Comparison of ENCODE assay signal across 8 cellular contexts in the genomic region with DNA sequence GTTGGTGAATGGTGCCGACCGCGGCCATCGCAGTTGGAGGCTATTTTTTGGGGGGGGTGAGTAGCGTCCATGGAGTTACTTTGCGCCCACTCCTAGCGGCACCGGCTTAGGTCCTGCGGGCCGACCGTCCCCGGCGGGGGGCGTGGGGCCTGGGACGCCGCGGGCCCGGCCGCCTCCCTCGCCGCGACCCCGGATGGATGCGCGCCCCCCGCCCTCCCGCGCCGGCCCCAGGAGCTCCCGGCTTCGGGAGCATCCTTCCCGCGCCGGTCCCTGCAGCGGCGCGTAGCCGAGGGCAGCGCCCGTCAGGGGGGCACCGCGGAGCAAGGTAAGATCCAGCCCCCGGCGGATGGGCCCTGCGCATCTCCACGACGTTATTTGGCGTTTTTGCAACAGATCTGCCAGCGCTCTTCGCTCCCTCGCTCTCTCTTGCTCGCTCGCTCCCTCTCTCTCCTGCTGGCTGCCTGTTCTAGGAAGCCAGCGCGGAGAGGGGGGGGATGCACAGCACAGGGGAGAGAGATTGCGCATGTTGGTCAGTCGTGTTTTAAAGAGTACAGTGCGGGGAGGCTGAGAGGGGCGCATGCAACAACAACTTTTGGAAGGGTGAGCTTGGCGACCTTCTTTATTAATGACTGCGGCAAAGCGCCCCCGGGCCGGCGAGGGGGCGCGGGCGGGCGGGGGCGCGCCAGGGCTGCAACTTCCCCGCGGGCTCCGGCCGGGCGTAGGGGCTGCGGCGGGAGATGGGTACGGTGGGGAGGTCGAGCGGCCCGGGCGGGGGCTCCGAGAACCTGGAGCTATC. TPM values are rescaled to one million over a fixed set of nuclear protein-coding genes. Genes with fewer than 3 reads are reported as not detected.
DNase-seq lines count a peak whose midpoint lies in the region; ATAC-seq and TF ChIP-seq lines count a peak whose summit lies in the region.

No MANE protein-coding gene starts in this region.

- no peaks in the 10 kb centered on the region for H3K36me3 ChIP-seq in CD8-positive, alpha-beta T cell (ENCODE audit: insufficient read depth, low read length)
- H3K36me3 ChIP-seq in iPS-15b (ENCODE audit: control insufficient read depth, insufficient read depth, low read length): no peaks in the 10 kb centered on the region
- H3K36me3 ChIP-seq in sigmoid colon: no peaks in the 10 kb centered on the region

- H3K9me3 ChIP-seq in CD8-positive, alpha-beta T cell (ENCODE audit: low read length): no peaks in the 10 kb centered on the region
- H3K9me3 ChIP-seq in iPS-15b (ENCODE audit: control insufficient read depth, insufficient read depth, low read length): no peaks in the 10 kb centered on the region
- H3K9me3 ChIP-seq in sigmoid colon: no peaks in the 10 kb centered on the region

- POLR2A ChIA-PET in CD8-positive, alpha-beta T cell (lab: Charles Lee): interaction anchor here (0.6 to 6.1 kb wide), 19 partner anchors 11 to 522 kb away, joined by 3 to 64 read pairs (median 4); a partner anchor contains a TSS
- POLR2A ChIA-PET in MCF 10A (lab: Yijun Ruan, JAX): interaction anchor here (0.7 to 8.3 kb wide), 30 partner anchors 16 to 378 kb away, joined by 3 to 300 read pairs (median 4); a partner anchor contains a TSS

- TSS peak; percentile 27 for BruUV-seq in MCF 10A (replicated peaks; lab: Mats Ljungman, UMichigan)

- 0% methylated on average over 84 of the region's 84 CpGs for WGBS in sigmoid colon, 2 donors

- no peak for TF ChIP-seq CTCF in CD8-positive, alpha-beta T cell (IDR thresholded peaks at IDR 0.05)
- TF ChIP-seq CTCF in MCF 10A (IDR thresholded peaks at IDR 0.05; ENCODE audit: unreplicated experiment) (no peak), sigmoid colon (IDR thresholded peaks at IDR 0.05) (peak in 1 of 4 experiments; percentile 11)

- H3K4me3 ChIP-seq in CD8-positive, alpha-beta T cell (ENCODE audit: low read depth, low read length): peak overlapping the region; percentile 87
- H3K4me3 ChIP-seq in iPS-15b (ENCODE audit: low read depth, low read length): peak overlapping the region; percentile 93
- H3K4me3 ChIP-seq in sigmoid colon: peak overlapping the region; percentile 73 to 95 (median 84)

- H3K4me3 Mint-ChIP-seq in CD8-positive, alpha-beta T cell: peak overlapping the region; percentile 96
- H3K4me3 Mint-ChIP-seq in MCF 10A (ENCODE audit: unreplicated experiment): peak overlapping the region; percentile 91

- H3K4me1 Mint-ChIP-seq in CD8-positive, alpha-beta T cell (ENCODE audit: low read depth): peaks cover 45% of the 10 kb centered on the region
- H3K4me1 Mint-ChIP-seq in MCF 10A (ENCODE audit: insufficient read depth, unreplicated experiment): peaks cover 39% of the 10 kb centered on the region

- H3K9ac ChIP-seq in iPS-15b (ENCODE audit: low read depth, low read length): peak overlapping the region; percentile 87

- H3K27me3 ChIP-seq in CD8-positive, alpha-beta T cell (ENCODE audit: insufficient read depth, low read length): no peaks in the 10 kb centered on the region
- no peaks in the 10 kb centered on the region for H3K27me3 ChIP-seq in iPS-15b (ENCODE audit: control insufficient read depth, insufficient read depth, low read length)
- no peaks in the 10 kb centered on the region for H3K27me3 ChIP-seq in sigmoid colon

- DNase-seq in CD8-positive, alpha-beta T cell: peak; percentile 27 to 82 (median 68)
- DNase-seq in H4 (ENCODE audit: low spot score) (peak; percentile 73), NCI-H146 treated with DMSO at 0.1 percent for 48 hours (lab: John Stamatoyannopoulos, UW; ENCODE audit: unreplicated experiment) (peak; percentile 10), UCSD-AML1 (lab: John Stamatoyannopoulos, UW; ENCODE audit: unreplicated experiment) (peak; percentile 72), MCF 10A (ENCODE audit: unreplicated experiment) (peak; percentile 84), sigmoid colon (peak; percentile 91)

- intact Hi-C loops in CD8-positive, alpha-beta T cell (cut with DNase I, micrococcal nuclease): loop anchor here (1.0 to 10.0 kb wide), 19 partner anchors 19 to 1474 kb away; a partner anchor contains a TSS
- intact Hi-C loops in MCF 10A (cut with micrococcal nuclease): loop anchor here (1.0 to 5.0 kb wide), 5 partner anchors 19 to 223 kb away; a partner anchor contains a TSS
- intact Hi-C loops in sigmoid colon (cut with DNase I): loop anchor here (1.0 to 5.0 kb wide), 4 partner anchors 60 to 349 kb away; a partner anchor contains a TSS

- peaks cover 14% of the 10 kb centered on the region for H3K36me3 Mint-ChIP-seq in CD8-positive, alpha-beta T cell
- peaks cover 18% of the 10 kb centered on the region for H3K36me3 Mint-ChIP-seq in MCF 10A (ENCODE audit: insufficient read depth, unreplicated experiment)

- no peaks in the 10 kb centered on the region for H3K9me3 Mint-ChIP-seq in CD8-positive, alpha-beta T cell
- no peaks in the 10 kb centered on the region for H3K9me3 Mint-ChIP-seq in MCF 10A (ENCODE audit: unreplicated experiment)

- peaks cover 42% of the 10 kb centered on the region for H3K4me1 ChIP-seq in CD8-positive, alpha-beta T cell (ENCODE audit: insufficient read depth, low read length)
- H3K4me1 ChIP-seq in iPS-15b (ENCODE audit: control insufficient read depth, insufficient read depth, low read length) (peaks cover 22% of the 10 kb centered on the region), sigmoid colon (peaks cover 0 to 44% (median 42%) of the 10 kb centered on the region in 4 donors)

- H3K27ac ChIP-seq in CD8-positive, alpha-beta T cell (ENCODE audit: low read depth, low read length): peak overlapping the region; percentile 98
- H3K27ac ChIP-seq in sigmoid colon: peak overlapping the region; percentile 95 to 99 (median 96)

- TF ChIP-seq EP300 in sigmoid colon (IDR thresholded peaks at IDR 0.05): no peak

- CTCF ChIA-PET in CD8-positive, alpha-beta T cell (lab: Charles Lee): interaction anchor here (1.1 to 5.0 kb wide), 6 partner anchors 29 to 154 kb away, joined by 3 to 34 read pairs (median 7); a partner anchor contains a TSS
- CTCF ChIA-PET in MCF 10A (lab: Yijun Ruan, JAX): interaction anchor here (0.6 to 5.2 kb wide), 21 partner anchors 10 to 225 kb away, joined by 3 to 42 read pairs (median 6); a partner anchor contains a TSS

- ATAC-seq in CD8-positive, alpha-beta T cell: peak; percentile 5
- no peak for ATAC-seq in HG02938 (IDR thresholded peaks at IDR 0.05; ENCODE audit: unreplicated experiment)

- TF ChIP-seq POLR2A in sigmoid colon (IDR thresholded peaks at IDR 0.05): peak in 1 of 2 donors; percentile 44

- no peaks in the 10 kb centered on the region for H3K27me3 Mint-ChIP-seq in CD8-positive, alpha-beta T cell (ENCODE audit: low read depth)
- no peaks in the 10 kb centered on the region for H3K27me3 Mint-ChIP-seq in MCF 10A (ENCODE audit: insufficient read depth, unreplicated experiment)

- H3K27ac Mint-ChIP-seq in CD8-positive, alpha-beta T cell: peak overlapping the region; percentile 99
- peak overlapping the region; percentile 88 for H3K27ac Mint-ChIP-seq in MCF 10A (ENCODE audit: low read depth, unreplicated experiment)

RNA-seq across cellular contexts. Expression of a gene that starts 0.4 kb away (rescaled TPM):
- total RNA-seq in CD8-positive, alpha-beta T cell: 100 to 1,000 TPM; 126 to 133 TPM
- 17.9 and 18.1 TPM in 2 replicates for total RNA-seq in H4 (2014; rRNA removed; shearing (Covaris generic))
- total RNA-seq in MCF 10A (2022) (104 and 138 TPM in 2 replicates), sigmoid colon (10 to 100 TPM; 38.5 to 53.8 (median 44.7) TPM)
- polyA plus RNA-seq in sigmoid colon: 10 to 100 TPM in 1 of 3 donors, 1 to 10 TPM in 2; 4.9 to 34.5 (median 6.0) TPM

Comparison
In these comparisons a context has a peak if more than half of its experiments do, and no peak if none do; other contexts are left out.
1. DNase-seq: peak in every context shown above with its lines; median percentile 91 in sigmoid colon; 84 in MCF 10A; 73 in H4; 72 in UCSD-AML1; 68 in CD8-positive, alpha-beta T cell; 10 in NCI-H146 treated with DMSO at 0.1 percent for 48 hours.